11 cellular contexts compared by ENCODE assay signal in genomic region chr17:40530988-40531971, GRCh38. TPM values are rescaled to one million over a fixed set of nuclear protein-coding genes. Genes with fewer than 3 reads are reported as not detected.
DNase-seq lines count a peak whose midpoint lies in the region; TF ChIP-seq lines count a peak whose summit lies in the region.
"Had no signal": no experiment of that assay in that cellular context is flagged by ENCODE, and none has a peak within 500 bp of the region (broad histone marks: within the 10 kb centered on the region; RNA-seq: fewer than 3 reads in every experiment).

No MANE protein-coding gene starts in this region.

- CTCF ChIA-PET in PC-9 (lab: Charles Lee): interaction anchor here (0.5 to 1.4 kb wide), 6 partner anchors 29 to 87 kb away, joined by 3 to 10 read pairs (median 6); partner anchors contain the start of gene TNS4

- H3K79me2 ChIP-seq in neural progenitor cell (ENCODE audit: low read depth): no peaks in the 10 kb centered on the region
- no peaks in the 10 kb centered on the region for H3K79me2 ChIP-seq in PC-9 (ENCODE audit: low read depth)

- H3F3A ChIP-seq in neural progenitor cell (ENCODE audit: low read depth) (no peaks in the 10 kb centered on the region), PC-9 (ENCODE audit: insufficient read depth, low read depth) (peaks cover 38% of the 10 kb centered on the region; the same call in 1 of the 2 replicates)

- H3K4me3 ChIP-seq in neural progenitor cell (no peak overlapping the region), thyroid gland (replicated peaks in 1 of 3) (no peak overlapping the region), PC-9 (no peak overlapping the region)

- H3K9me3 ChIP-seq in neural progenitor cell (ENCODE audit: low read depth): no peaks in the 10 kb centered on the region
- H3K9me3 ChIP-seq in thyroid gland: no peaks in the 10 kb centered on the region
- H3K9me3 ChIP-seq in PC-9 (ENCODE audit: insufficient read depth, low read depth): no peaks in the 10 kb centered on the region; the same call in 1 of the 2 replicates

- H3K27ac ChIP-seq in neural progenitor cell (no peak overlapping the region), thyroid gland (peak overlapping the region; percentile 75 to 99 (median 94)), PC-9 (no peak overlapping the region)

- DNase-seq in activated CD4-positive, alpha-beta T cell treated with anti-CD3 and anti-CD28 coated beads for 24 hours (ENCODE audit: low read depth in 2 of 2): peak; percentile 79 to 83
- DNase-seq in activated CD4-positive, alpha-beta T cell treated with anti-CD3 and anti-CD28 coated beads for 1 hour: no peak
- DNase-seq in activated T-helper 1 cell treated with anti-CD3 and anti-CD28 coated beads, Interleukin-12 subunit alpha, Interleukin-12 subunit beta, Interleukin-2, Interleukin-4 antibody, amounts not matched to agents 30 ng/mL and 10 ng/mL and 1 ng/mL, durations not matched to agents 14 hours and 24 hours and 36 hours (ENCODE audit: low spot score): peak; percentile 48
- DNase-seq in neural progenitor cell (ENCODE audit: low spot score) (no peak), thyroid gland (peak; percentile 84 to 89), AG20443 (ENCODE audit: low spot score) (no peak), EL (no peak), PC-9 (no peak)
- DNase-seq: anterior cingulate cortex, NCI-H1417 treated with DMSO at 0.1 percent for 48 hours had no signal

- peaks cover 26% of the 10 kb centered on the region for H3K36me3 Mint-ChIP-seq in activated T-helper 1 cell treated with anti-CD3 and anti-CD28 coated beads, Interleukin-12 subunit alpha, Interleukin-12 subunit beta, Interleukin-2, Interleukin-4 antibody, amounts not matched to agents 30 ng/mL and 10 ng/mL and 1 ng/mL, durations not matched to agents 14 hours and 24 hours and 36 hours (ENCODE audit: low read depth)
- H3K36me3 Mint-ChIP-seq in neural progenitor cell: no peaks in the 10 kb centered on the region

- H3K4me3 Mint-ChIP-seq in activated T-helper 1 cell treated with anti-CD3 and anti-CD28 coated beads, Interleukin-12 subunit alpha, Interleukin-12 subunit beta, Interleukin-2, Interleukin-4 antibody, amounts not matched to agents 30 ng/mL and 10 ng/mL and 1 ng/mL, durations not matched to agents 14 hours and 24 hours and 36 hours: peak overlapping the region; percentile 82
- H3K4me3 Mint-ChIP-seq in neural progenitor cell: no peak overlapping the region

- H2AFZ ChIP-seq in neural progenitor cell (replicated peaks) (no peak overlapping the region), PC-9 (no peak overlapping the region)

- H3K4me1 Mint-ChIP-seq in activated T-helper 1 cell treated with anti-CD3 and anti-CD28 coated beads, Interleukin-12 subunit alpha, Interleukin-12 subunit beta, Interleukin-2, Interleukin-4 antibody, amounts not matched to agents 30 ng/mL and 10 ng/mL and 1 ng/mL, durations not matched to agents 14 hours and 24 hours and 36 hours (ENCODE audit: low read depth): peaks cover 82% of the 10 kb centered on the region
- peaks cover 6% of the 10 kb centered on the region for H3K4me1 Mint-ChIP-seq in neural progenitor cell

- BruUV-seq in PC-9 (replicated peaks; lab: Mats Ljungman, UMichigan): no TSS peak

- 72 to 73% methylated on average over 15 of the region's 15 CpGs for WGBS in thyroid gland, 2 donors

- no peaks in the 10 kb centered on the region for H3K27me3 ChIP-seq in neural progenitor cell
- H3K27me3 ChIP-seq in thyroid gland: no peaks in the 10 kb centered on the region
- H3K27me3 ChIP-seq in PC-9 (ENCODE audit: insufficient read depth, low read depth): no peaks in the 10 kb centered on the region

- intact Hi-C loops in activated T-helper 1 cell treated with anti-CD3 and anti-CD28 coated beads, Interleukin-12 subunit alpha, Interleukin-12 subunit beta, Interleukin-2, Interleukin-4 antibody, amounts not matched to agents 30 ng/mL and 10 ng/mL and 1 ng/mL, durations not matched to agents 14 hours and 24 hours and 36 hours (cut with micrococcal nuclease): loop anchor here (1.0 to 10.0 kb wide), 6 partner anchors 15 to 316 kb away; partner anchors contain the start of gene WIPF2
- intact Hi-C loops in thyroid gland (cut with DNase I) (loop anchor here (5.0 kb wide), 2 partner anchors 54 to 89 kb away; partner anchors contain the start of gene IGFBP4), PC-9 (cut with micrococcal nuclease; ENCODE audit: unreplicated experiment) (loop anchor here (5.0 kb wide), 1 partner anchor 229 kb away; no protein-coding TSS in a partner anchor)

- peak in 1 of 2 donors; percentile 33 for TF ChIP-seq POLR2A in thyroid gland (IDR thresholded peaks at IDR 0.05)

- no peaks in the 10 kb centered on the region for H3K9me2 ChIP-seq in PC-9 (ENCODE audit: insufficient read depth)

- no peaks in the 10 kb centered on the region for H4K20me1 ChIP-seq in neural progenitor cell (ENCODE audit: low read depth)
- H4K20me1 ChIP-seq in PC-9 (ENCODE audit: insufficient read depth): no peaks in the 10 kb centered on the region

- no peaks in the 10 kb centered on the region for H3K36me3 ChIP-seq in neural progenitor cell
- no peaks in the 10 kb centered on the region for H3K36me3 ChIP-seq in thyroid gland
- no peaks in the 10 kb centered on the region for H3K36me3 ChIP-seq in PC-9 (ENCODE audit: low read depth)

- POLR2A ChIA-PET in PC-9 (lab: Charles Lee; ENCODE audit: unreplicated experiment): no interaction called here

- H3K9ac ChIP-seq in neural progenitor cell: no peak overlapping the region

- TF ChIP-seq CTCF in neural progenitor cell (IDR thresholded peaks at IDR 0.05) (no peak), thyroid gland (IDR thresholded peaks at IDR 0.05) (no peak), PC-9 (conservative IDR thresholded peaks at IDR 0.05) (no peak)

- H3K27me3 Mint-ChIP-seq in activated T-helper 1 cell treated with anti-CD3 and anti-CD28 coated beads, Interleukin-12 subunit alpha, Interleukin-12 subunit beta, Interleukin-2, Interleukin-4 antibody, amounts not matched to agents 30 ng/mL and 10 ng/mL and 1 ng/mL, durations not matched to agents 14 hours and 24 hours and 36 hours (ENCODE audit: insufficient read depth): no peaks in the 10 kb centered on the region
- peaks cover 8% of the 10 kb centered on the region for H3K27me3 Mint-ChIP-seq in neural progenitor cell (ENCODE audit: insufficient read depth, low read depth)

- no peaks in the 10 kb centered on the region for H3K4me1 ChIP-seq in neural progenitor cell
- peaks cover 33 to 61% of the 10 kb centered on the region in 2 donors for H3K4me1 ChIP-seq in thyroid gland
- H3K4me1 ChIP-seq in PC-9 (replicated peaks; ENCODE audit: insufficient read depth): peaks cover 35% of the 10 kb centered on the region

- no peaks in the 10 kb centered on the region for H3K9me3 Mint-ChIP-seq in activated T-helper 1 cell treated with anti-CD3 and anti-CD28 coated beads, Interleukin-12 subunit alpha, Interleukin-12 subunit beta, Interleukin-2, Interleukin-4 antibody, amounts not matched to agents 30 ng/mL and 10 ng/mL and 1 ng/mL, durations not matched to agents 14 hours and 24 hours and 36 hours
- H3K9me3 Mint-ChIP-seq in neural progenitor cell: no peaks in the 10 kb centered on the region

- peak overlapping the region; percentile 93 for H3K27ac Mint-ChIP-seq in activated T-helper 1 cell treated with anti-CD3 and anti-CD28 coated beads, Interleukin-12 subunit alpha, Interleukin-12 subunit beta, Interleukin-2, Interleukin-4 antibody, amounts not matched to agents 30 ng/mL and 10 ng/mL and 1 ng/mL, durations not matched to agents 14 hours and 24 hours and 36 hours
- peak overlapping the region; percentile 12 for H3K27ac Mint-ChIP-seq in neural progenitor cell

- H3K4me2 ChIP-seq in neural progenitor cell: no peak overlapping the region
- no peak overlapping the region for H3K4me2 ChIP-seq in PC-9

RNA-seq across cellular contexts. Expression of gene TNS4, which starts 29.9 kb away (rescaled TPM):
- total RNA-seq in activated T-helper 1 cell treated with anti-CD3 and anti-CD28 coated beads, Interleukin-12 subunit alpha, Interleukin-12 subunit beta, Interleukin-2, Interleukin-4 antibody, amounts not matched to agents 30 ng/mL and 10 ng/mL and 1 ng/mL, durations not matched to agents 14 hours and 24 hours and 36 hours: 14.5 and 15.5 TPM in 2 replicates
- not detected in 2 replicates for total RNA-seq in neural progenitor cell (ENCODE audit: low replicate concordance)
- total RNA-seq in thyroid gland: 10 to 100 TPM in 2 of 4 donors, 1 to 10 TPM in 2; 5.4 to 24.7 (median 16.2) TPM
- total RNA-seq in PC-9 (2021): 17.4 and 23.5 TPM in 2 replicates
- total RNA-seq: subcutaneous adipose tissue had no signal

RNA-seq across cellular contexts. Expression of gene CCR7, which starts 34.0 kb away (rescaled TPM):
- total RNA-seq in activated T-helper 1 cell treated with anti-CD3 and anti-CD28 coated beads, Interleukin-12 subunit alpha, Interleukin-12 subunit beta, Interleukin-2, Interleukin-4 antibody, amounts not matched to agents 30 ng/mL and 10 ng/mL and 1 ng/mL, durations not matched to agents 14 hours and 24 hours and 36 hours: 165 and 166 TPM in 2 replicates
- total RNA-seq in neural progenitor cell (ENCODE audit: low replicate concordance) (0.37 TPM in 1 of 2 replicates, not detected in the other), thyroid gland (1 to 10 TPM in 1 of 4 donors, under 1 TPM in 2, not detected in 1; 0.27 to 1.6 (median 0.93) TPM), PC-9 (2021) (not detected in 2 replicates)

Comparison
In these comparisons a context has a peak if more than half of its experiments do, and no peak if none do; other contexts are left out.
1. DNase-seq: peak in activated CD4-positive, alpha-beta T cell treated with anti-CD3 and anti-CD28 coated beads for 24 hours (2 of 2), activated T-helper 1 cell treated with anti-CD3 and anti-CD28 coated beads, Interleukin-12 subunit alpha, Interleukin-12 subunit beta, Interleukin-2, Interleukin-4 antibody, amounts not matched to agents 30 ng/mL and 10 ng/mL and 1 ng/mL, durations not matched to agents 14 hours and 24 hours and 36 hours (single experiment) and thyroid gland (2 of 2); none in activated CD4-positive, alpha-beta T cell treated with anti-CD3 and anti-CD28 coated beads for 1 hour (single experiment), neural progenitor cell (single experiment), AG20443 (single experiment), EL (single experiment) and PC-9 (0 of 2).
2. H3K27ac ChIP-seq: peak in thyroid gland (3 of 3); none in neural progenitor cell (single experiment) and PC-9 (single experiment).
3. RNA of gene CCR7, which starts 34.0 kb away (total RNA-seq): 165 to 166 TPM in activated T-helper 1 cell treated with anti-CD3 and anti-CD28 coated beads, Interleukin-12 subunit alpha, Interleukin-12 subunit beta, Interleukin-2, Interleukin-4 antibody, amounts not matched to agents 30 ng/mL and 10 ng/mL and 1 ng/mL, durations not matched to agents 14 hours and 24 hours and 36 hours; 0.27 to 1.6 TPM in thyroid gland, 0.37 TPM in neural progenitor cell and not detected in PC-9; every median in the first group is over 10 times any median in the second.